2 cellular contexts compared by ENCODE assay signal in the genomic region with DNA sequence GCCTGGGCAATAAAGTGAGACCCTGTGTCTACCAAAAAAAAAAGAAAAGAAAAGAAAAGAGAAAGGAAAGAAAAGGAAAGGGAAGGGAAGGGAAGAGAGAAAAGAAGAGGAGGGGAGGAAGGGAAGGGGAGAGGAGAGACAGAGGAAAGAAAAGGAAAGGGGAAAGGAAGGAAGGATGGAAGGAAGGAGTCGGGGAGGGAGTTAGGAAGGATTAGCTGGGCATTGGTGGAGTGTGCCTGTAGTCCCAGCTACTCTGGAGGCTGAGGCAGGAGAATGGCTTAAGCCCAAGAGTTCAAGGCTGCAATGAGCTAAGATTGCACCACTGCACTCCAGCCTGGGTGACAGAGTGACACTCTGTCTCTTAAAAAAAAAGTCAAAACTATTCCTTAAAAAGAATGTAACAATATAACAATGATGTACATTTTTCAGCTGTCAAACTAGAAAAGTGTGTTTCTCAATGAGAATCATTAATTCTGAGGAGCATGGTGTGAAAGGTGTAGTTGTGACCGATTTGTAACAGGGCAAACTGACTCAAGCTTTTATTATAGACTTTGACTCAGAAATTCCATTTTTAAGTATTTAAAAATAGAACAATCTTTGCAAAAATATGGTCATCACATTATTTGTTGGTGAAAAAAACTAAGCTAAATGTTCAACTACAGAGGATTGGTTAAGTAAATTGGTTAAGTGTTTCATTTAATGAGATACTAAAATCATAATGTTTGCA.
TF ChIP-seq lines count a peak whose summit lies in the region.

No MANE protein-coding gene starts in this region.

TF ChIP-seq in HEK293, 187 proteins besides CTCF, POLR2A, EP300 and RAD21 (continued from another document and continues in another):
- TF ChIP-seq MYNN (tag by site-specific recombination; IDR thresholded peaks at IDR 0.05; ENCODE audit: borderline replicate concordance) (no peak), ZNF747 (tag by site-specific recombination; IDR thresholded peaks at IDR 0.05) (no peak), KLF1 (tag by site-specific recombination; IDR thresholded peaks at IDR 0.05) (no peak), ZNF660 (tag by site-specific recombination; IDR thresholded peaks at IDR 0.05) (no peak), ZNF350 (tag by site-specific recombination; IDR thresholded peaks at IDR 0.05) (no peak), ZEB2 (tag by site-specific recombination; IDR thresholded peaks at IDR 0.05) (no peak), ZNF112 (tag by site-specific recombination; IDR thresholded peaks at IDR 0.05) (no peak), ZNF354C (tag by site-specific recombination; IDR thresholded peaks at IDR 0.05; ENCODE audit: borderline replicate concordance, low read depth) (no peak), HOXD13 (CRISPR knock-in tag; IDR thresholded peaks at IDR 0.05; ENCODE audit: borderline replicate concordance) (no peak), ZNF174 (tag by site-specific recombination; IDR thresholded peaks at IDR 0.05) (no peak), ZIC2 (tag by site-specific recombination; IDR thresholded peaks at IDR 0.05) (no peak), ZNF585B (tag by site-specific recombination; IDR thresholded peaks at IDR 0.05) (no peak), ZNF658 (tag by site-specific recombination; IDR thresholded peaks at IDR 0.05) (no peak), ZFP3 (tag by site-specific recombination; IDR thresholded peaks at IDR 0.05; ENCODE audit: low read depth) (no peak), ZNF610 (tag by site-specific recombination; IDR thresholded peaks at IDR 0.05; ENCODE audit: borderline replicate concordance) (no peak), ZFP69B (tag by site-specific recombination; IDR thresholded peaks at IDR 0.05) (no peak)
- TF ChIP-seq, protein P1, sequence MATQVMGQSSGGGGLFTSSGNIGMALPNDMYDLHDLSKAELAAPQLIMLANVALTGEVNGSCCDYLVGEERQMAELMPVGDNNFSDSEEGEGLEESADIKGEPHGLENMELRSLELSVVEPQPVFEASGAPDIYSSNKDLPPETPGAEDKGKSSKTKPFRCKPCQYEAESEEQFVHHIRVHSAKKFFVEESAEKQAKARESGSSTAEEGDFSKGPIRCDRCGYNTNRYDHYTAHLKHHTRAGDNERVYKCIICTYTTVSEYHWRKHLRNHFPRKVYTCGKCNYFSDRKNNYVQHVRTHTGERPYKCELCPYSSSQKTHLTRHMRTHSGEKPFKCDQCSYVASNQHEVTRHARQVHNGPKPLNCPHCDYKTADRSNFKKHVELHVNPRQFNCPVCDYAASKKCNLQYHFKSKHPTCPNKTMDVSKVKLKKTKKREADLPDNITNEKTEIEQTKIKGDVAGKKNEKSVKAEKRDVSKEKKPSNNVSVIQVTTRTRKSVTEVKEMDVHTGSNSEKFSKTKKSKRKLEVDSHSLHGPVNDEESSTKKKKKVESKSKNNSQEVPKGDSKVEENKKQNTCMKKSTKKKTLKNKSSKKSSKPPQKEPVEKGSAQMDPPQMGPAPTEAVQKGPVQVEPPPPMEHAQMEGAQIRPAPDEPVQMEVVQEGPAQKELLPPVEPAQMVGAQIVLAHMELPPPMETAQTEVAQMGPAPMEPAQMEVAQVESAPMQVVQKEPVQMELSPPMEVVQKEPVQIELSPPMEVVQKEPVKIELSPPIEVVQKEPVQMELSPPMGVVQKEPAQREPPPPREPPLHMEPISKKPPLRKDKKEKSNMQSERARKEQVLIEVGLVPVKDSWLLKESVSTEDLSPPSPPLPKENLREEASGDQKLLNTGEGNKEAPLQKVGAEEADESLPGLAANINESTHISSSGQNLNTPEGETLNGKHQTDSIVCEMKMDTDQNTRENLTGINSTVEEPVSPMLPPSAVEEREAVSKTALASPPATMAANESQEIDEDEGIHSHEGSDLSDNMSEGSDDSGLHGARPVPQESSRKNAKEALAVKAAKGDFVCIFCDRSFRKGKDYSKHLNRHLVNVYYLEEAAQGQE (tag by site-specific recombination; IDR thresholded peaks at IDR 0.05) = no peak
- TF ChIP-seq, protein P2, sequence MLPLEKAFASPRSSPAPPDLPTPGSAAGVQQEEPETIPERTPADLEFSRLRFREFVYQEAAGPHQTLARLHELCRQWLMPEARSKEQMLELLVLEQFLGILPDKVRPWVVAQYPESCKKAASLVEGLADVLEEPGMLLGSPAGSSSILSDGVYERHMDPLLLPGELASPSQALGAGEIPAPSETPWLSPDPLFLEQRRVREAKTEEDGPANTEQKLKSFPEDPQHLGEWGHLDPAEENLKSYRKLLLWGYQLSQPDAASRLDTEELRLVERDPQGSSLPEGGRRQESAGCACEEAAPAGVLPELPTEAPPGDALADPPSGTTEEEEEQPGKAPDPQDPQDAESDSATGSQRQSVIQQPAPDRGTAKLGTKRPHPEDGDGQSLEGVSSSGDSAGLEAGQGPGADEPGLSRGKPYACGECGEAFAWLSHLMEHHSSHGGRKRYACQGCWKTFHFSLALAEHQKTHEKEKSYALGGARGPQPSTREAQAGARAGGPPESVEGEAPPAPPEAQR (tag by site-specific recombination; IDR thresholded peaks at IDR 0.05) = no peak
- TF ChIP-seq, protein P3, sequence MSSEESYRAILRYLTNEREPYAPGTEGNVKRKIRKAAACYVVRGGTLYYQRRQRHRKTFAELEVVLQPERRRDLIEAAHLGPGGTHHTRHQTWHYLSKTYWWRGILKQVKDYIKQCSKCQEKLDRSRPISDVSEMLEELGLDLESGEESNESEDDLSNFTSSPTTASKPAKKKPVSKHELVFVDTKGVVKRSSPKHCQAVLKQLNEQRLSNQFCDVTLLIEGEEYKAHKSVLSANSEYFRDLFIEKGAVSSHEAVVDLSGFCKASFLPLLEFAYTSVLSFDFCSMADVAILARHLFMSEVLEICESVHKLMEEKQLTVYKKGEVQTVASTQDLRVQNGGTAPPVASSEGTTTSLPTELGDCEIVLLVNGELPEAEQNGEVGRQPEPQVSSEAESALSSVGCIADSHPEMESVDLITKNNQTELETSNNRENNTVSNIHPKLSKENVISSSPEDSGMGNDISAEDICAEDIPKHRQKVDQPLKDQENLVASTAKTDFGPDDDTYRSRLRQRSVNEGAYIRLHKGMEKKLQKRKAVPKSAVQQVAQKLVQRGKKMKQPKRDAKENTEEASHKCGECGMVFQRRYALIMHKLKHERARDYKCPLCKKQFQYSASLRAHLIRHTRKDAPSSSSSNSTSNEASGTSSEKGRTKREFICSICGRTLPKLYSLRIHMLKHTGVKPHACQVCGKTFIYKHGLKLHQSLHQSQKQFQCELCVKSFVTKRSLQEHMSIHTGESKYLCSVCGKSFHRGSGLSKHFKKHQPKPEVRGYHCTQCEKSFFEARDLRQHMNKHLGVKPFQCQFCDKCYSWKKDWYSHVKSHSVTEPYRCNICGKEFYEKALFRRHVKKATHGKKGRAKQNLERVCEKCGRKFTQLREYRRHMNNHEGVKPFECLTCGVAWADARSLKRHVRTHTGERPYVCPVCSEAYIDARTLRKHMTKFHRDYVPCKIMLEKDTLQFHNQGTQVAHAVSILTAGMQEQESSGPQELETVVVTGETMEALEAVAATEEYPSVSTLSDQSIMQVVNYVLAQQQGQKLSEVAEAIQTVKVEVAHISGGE (tag by site-specific recombination; conservative IDR thresholded peaks at IDR 0.05; ENCODE audit: low read depth) = no peak
- TF ChIP-seq, protein P4, sequence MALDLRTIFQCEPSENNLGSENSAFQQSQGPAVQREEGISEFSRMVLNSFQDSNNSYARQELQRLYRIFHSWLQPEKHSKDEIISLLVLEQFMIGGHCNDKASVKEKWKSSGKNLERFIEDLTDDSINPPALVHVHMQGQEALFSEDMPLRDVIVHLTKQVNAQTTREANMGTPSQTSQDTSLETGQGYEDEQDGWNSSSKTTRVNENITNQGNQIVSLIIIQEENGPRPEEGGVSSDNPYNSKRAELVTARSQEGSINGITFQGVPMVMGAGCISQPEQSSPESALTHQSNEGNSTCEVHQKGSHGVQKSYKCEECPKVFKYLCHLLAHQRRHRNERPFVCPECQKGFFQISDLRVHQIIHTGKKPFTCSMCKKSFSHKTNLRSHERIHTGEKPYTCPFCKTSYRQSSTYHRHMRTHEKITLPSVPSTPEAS (tag by site-specific recombination; IDR thresholded peaks at IDR 0.05) = no peak

TF ChIP-seq in WTC11, 78 proteins besides CTCF, POLR2A, EP300 and RAD21 (continued from another document):
- TF ChIP-seq, protein P5, sequence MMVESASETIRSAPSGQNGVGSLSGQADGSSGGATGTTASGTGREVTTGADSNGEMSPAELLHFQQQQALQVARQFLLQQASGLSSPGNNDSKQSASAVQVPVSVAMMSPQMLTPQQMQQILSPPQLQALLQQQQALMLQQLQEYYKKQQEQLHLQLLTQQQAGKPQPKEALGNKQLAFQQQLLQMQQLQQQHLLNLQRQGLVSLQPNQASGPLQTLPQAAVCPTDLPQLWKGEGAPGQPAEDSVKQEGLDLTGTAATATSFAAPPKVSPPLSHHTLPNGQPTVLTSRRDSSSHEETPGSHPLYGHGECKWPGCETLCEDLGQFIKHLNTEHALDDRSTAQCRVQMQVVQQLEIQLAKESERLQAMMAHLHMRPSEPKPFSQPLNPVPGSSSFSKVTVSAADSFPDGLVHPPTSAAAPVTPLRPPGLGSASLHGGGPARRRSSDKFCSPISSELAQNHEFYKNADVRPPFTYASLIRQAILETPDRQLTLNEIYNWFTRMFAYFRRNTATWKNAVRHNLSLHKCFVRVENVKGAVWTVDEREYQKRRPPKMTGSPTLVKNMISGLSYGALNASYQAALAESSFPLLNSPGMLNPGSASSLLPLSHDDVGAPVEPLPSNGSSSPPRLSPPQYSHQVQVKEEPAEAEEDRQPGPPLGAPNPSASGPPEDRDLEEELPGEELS (CRISPR knock-in tag; IDR thresholded peaks at IDR 0.05) = no peak
- TF ChIP-seq, protein P6, sequence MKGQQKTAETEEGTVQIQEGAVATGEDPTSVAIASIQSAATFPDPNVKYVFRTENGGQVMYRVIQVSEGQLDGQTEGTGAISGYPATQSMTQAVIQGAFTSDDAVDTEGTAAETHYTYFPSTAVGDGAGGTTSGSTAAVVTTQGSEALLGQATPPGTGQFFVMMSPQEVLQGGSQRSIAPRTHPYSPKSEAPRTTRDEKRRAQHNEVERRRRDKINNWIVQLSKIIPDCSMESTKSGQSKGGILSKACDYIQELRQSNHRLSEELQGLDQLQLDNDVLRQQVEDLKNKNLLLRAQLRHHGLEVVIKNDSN (CRISPR knock-in tag; IDR thresholded peaks at IDR 0.05) = no peak
TF ChIP-seq in WTC11: peak in this region for 0.
